ENCODE assay signal across 18 cellular contexts in genomic region chr5:139741823-139742172, GRCh38. TPM values are rescaled to one million over a fixed set of nuclear protein-coding genes. Genes with fewer than 3 reads are reported as not detected.
"Had no signal": no experiment of that assay in that cellular context is flagged by ENCODE, and none has a peak within 500 bp of the region (broad histone marks: within the 10 kb centered on the region; RNA-seq: fewer than 3 reads in every experiment).

No MANE protein-coding gene starts in this region.

- H3K36me3 ChIP-seq: esophagus muscularis mucosa, gastrocnemius medialis, stomach, tibial nerve, upper lobe of right lung, vagina had no signal

- H3K9me3 Mint-ChIP-seq: memory B cell, naive B cell, nephron had no signal

- H3K27me3 ChIP-seq: tibial nerve, vagina had no signal

- H3K36me3 Mint-ChIP-seq: memory B cell, naive B cell had no signal

- H3K4me3 ChIP-seq: esophagus muscularis mucosa, gastrocnemius medialis, psoas muscle, stomach, tibial nerve, upper lobe of right lung, vagina had no signal

- DNase-seq: cortex of kidney; effector memory CD4-positive, alpha-beta T cell; gastrocnemius medialis; naive B cell; psoas muscle; stimulated activated naive CD4-positive, alpha-beta T cell; stomach; upper lobe of right lung had no signal

- H3K27ac ChIP-seq: epithelial cell of prostate, esophagus muscularis mucosa, gastrocnemius medialis, psoas muscle, stomach, upper lobe of right lung, vagina had no signal

- H3K9me3 ChIP-seq: esophagus muscularis mucosa, gastrocnemius medialis, psoas muscle, stomach, tibial nerve, upper lobe of right lung, vagina had no signal

- H3K27me3 Mint-ChIP-seq: naive B cell had no signal

- FAIRE-seq: endometrium had no signal

- ATAC-seq: gastrocnemius medialis, left lobe of liver, psoas muscle, sciatic nerve, upper lobe of right lung had no signal

- H3K4me3 Mint-ChIP-seq: memory B cell had no signal

- H3K27ac Mint-ChIP-seq: memory B cell had no signal

RNA-seq across cellular contexts. Expression of gene PSD2, which starts 53.8 kb away (rescaled TPM):
- total RNA-seq: fibroblast of villous mesenchyme, upper lobe of right lung had no signal
